In genomic region chrX:64925480-64925879, GRCh38 we compare ENCODE assay signal across 3 cellular contexts.
TF ChIP-seq lines count a peak whose summit lies in the region.

No MANE protein-coding gene starts in this region.

TF ChIP-seq in liver, 16 proteins besides CTCF, POLR2A, EP300 and RAD21:
- peak; percentile 36 for TF ChIP-seq FOXA1 (IDR thresholded peaks at IDR 0.05)
- peak; percentile 10 to 56 for TF ChIP-seq HNF4A (conservative IDR thresholded peaks at IDR 0.05)
- TF ChIP-seq TAF1 (conservative IDR thresholded peaks at IDR 0.05): no peak
- TF ChIP-seq RXRA (IDR thresholded peaks at IDR 0.05): peak; percentile 43 to 64
- TF ChIP-seq JUND (IDR thresholded peaks at IDR 0.05): no peak
- TF ChIP-seq SP1 (IDR thresholded peaks at IDR 0.05): no peak
- peak; percentile 24 for TF ChIP-seq MAX (IDR thresholded peaks at IDR 0.05)
- no peak for TF ChIP-seq ZBTB33 (IDR thresholded peaks at IDR 0.05)
- TF ChIP-seq GABPA (IDR thresholded peaks at IDR 0.05 in 1 of 2, conservative IDR thresholded peaks at IDR 0.05 in 1 of 2): no peak
- TF ChIP-seq REST (IDR thresholded peaks at IDR 0.05): no peak
- no peak for TF ChIP-seq YY1 (IDR thresholded peaks at IDR 0.05)
- peak; percentile 66 for TF ChIP-seq FOXA2 (IDR thresholded peaks at IDR 0.05)
- TF ChIP-seq HNF4G (IDR thresholded peaks at IDR 0.05): no peak
- no peak for TF ChIP-seq EGR1 (IDR thresholded peaks at IDR 0.05; ENCODE audit: low read depth in 2 of 2)
- TF ChIP-seq NR2F2 (IDR thresholded peaks at IDR 0.05): no peak

TF ChIP-seq in HepG2, 621 proteins besides CTCF, POLR2A, EP300 and RAD21:
- no peak for TF ChIP-seq ZFY (CRISPR knock-in tag; IDR thresholded peaks at IDR 0.05)
- TF ChIP-seq SIN3A (IDR thresholded peaks at IDR 0.05; ENCODE audit: borderline replicate concordance, low read depth, low read length): no peak
- no peak for TF ChIP-seq THAP7 (CRISPR knock-in tag; IDR thresholded peaks at IDR 0.05)
- TF ChIP-seq MTERF4 (CRISPR knock-in tag; IDR thresholded peaks at IDR 0.05): no peak
- no peak for TF ChIP-seq SRSF4 (IDR thresholded peaks at IDR 0.05; ENCODE audit: low read depth, low read length, poor library complexity, severe bottlenecking)
- no peak for TF ChIP-seq ZNF407 (CRISPR knock-in tag; IDR thresholded peaks at IDR 0.05; ENCODE audit: not compliant biosample characterization)

TF ChIP-seq in endothelial cell of umbilical vein, 7 proteins besides CTCF, POLR2A, EP300 and RAD21:
- TF ChIP-seq GATA2 (IDR thresholded peaks at IDR 0.05; ENCODE audit: insufficient read depth, insufficient read length, low read depth, low read length) (no peak), EZH2 (IDR thresholded peaks at IDR 0.05; ENCODE audit: borderline replicate concordance, low read depth, low read length, severe bottlenecking) (no peak), MYC (IDR thresholded peaks at IDR 0.05; ENCODE audit: low read depth, low read length) (no peak), JUN (IDR thresholded peaks at IDR 0.05; ENCODE audit: borderline replicate concordance, insufficient read depth, insufficient read length, low read depth) (no peak), POLR2AphosphoS5 (IDR thresholded peaks at IDR 0.05; ENCODE audit: insufficient read depth, low read depth, low read length) (no peak), MAX (IDR thresholded peaks at IDR 0.05; ENCODE audit: insufficient read depth, insufficient read length) (no peak)
TF ChIP-seq in endothelial cell of umbilical vein: peak in this region for 0.
